ENCODE assay signal across 1 cellular context in the genomic region with DNA sequence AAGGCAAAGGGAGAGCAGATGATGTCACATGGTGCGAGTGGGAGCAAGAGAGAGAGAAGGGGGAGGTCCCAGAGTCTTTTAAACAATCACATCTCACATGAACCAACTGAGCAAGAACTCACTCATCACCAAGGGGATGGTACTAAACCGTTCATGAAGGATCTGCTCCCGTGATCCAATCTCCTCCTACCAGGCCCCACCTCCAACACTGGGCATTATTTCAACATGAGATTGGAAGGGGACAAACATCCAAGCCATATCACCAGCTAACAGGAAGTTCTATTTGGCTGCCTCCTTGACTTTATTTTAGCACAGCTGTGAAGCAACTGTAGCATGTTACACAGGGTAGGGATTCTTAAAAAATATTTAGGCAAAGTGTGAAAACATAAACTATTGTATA.
TF ChIP-seq lines count a peak whose summit lies in the region.

No MANE protein-coding gene starts in this region.

TF ChIP-seq in H1, 55 proteins besides CTCF, POLR2A, EP300 and RAD21:
- TF ChIP-seq FOSL1 (IDR thresholded peaks at IDR 0.05; ENCODE audit: insufficient read depth, low read depth, low read length) (no peak), SUZ12 (IDR thresholded peaks at IDR 0.05; ENCODE audit: low read length) (no peak), ZNF274 (IDR thresholded peaks at IDR 0.05; ENCODE audit: borderline replicate concordance, extremely low read depth, low read length) (no peak), HDAC6 (IDR thresholded peaks at IDR 0.05; ENCODE audit: low read depth, low read length) (no peak), KDM4A (IDR thresholded peaks at IDR 0.05; ENCODE audit: low read depth, low read length, severe bottlenecking) (no peak), EZH2 (IDR thresholded peaks at IDR 0.05; ENCODE audit: low read depth, low read length, severe bottlenecking) (no peak), BACH1 (IDR thresholded peaks at IDR 0.05; ENCODE audit: low read length) (no peak), BCL11A (IDR thresholded peaks at IDR 0.05; ENCODE audit: low read depth in 2 of 2, low read length in 2 of 2) (no peak), KDM1A (IDR thresholded peaks at IDR 0.05; ENCODE audit: borderline replicate concordance, low read length) (no peak), NRF1 (IDR thresholded peaks at IDR 0.05; ENCODE audit: low read depth, low read length) (no peak), SP4 (IDR thresholded peaks at IDR 0.05; ENCODE audit: low read length) (no peak), HDAC2 (IDR thresholded peaks at IDR 0.05; ENCODE audit: borderline replicate concordance in 1 of 2, low read depth in 2 of 2, low read length in 2 of 2) (no peak), CREB1 (IDR thresholded peaks at IDR 0.05) (no peak)
